In genomic region chr1:24501371-24502167, GRCh38 we compare ENCODE assay signal across 8 cellular contexts. TPM values are rescaled to one million over a fixed set of nuclear protein-coding genes. Genes with fewer than 3 reads are reported as not detected.
DNase-seq lines count a peak whose midpoint lies in the region; ATAC-seq, FAIRE-seq and TF ChIP-seq lines count a peak whose summit lies in the region.

No MANE protein-coding gene starts in this region.

- H2AFZ ChIP-seq in astrocyte (ENCODE audit: low read depth, low read length) (peak overlapping the region; percentile 88), HepG2 (ENCODE audit: low read length) (peak overlapping the region; percentile 5)

- TF ChIP-seq POLR2A in HepG2 (IDR thresholded peaks at IDR 0.05; ENCODE audit: insufficient read depth in 1 of 2, low read depth in 2 of 2, low read length in 2 of 2) (no peak), thyroid gland (IDR thresholded peaks at IDR 0.05) (no peak)

- H3K27me3 ChIP-seq in astrocyte (ENCODE audit: insufficient read depth, low read length) (no peaks in the 10 kb centered on the region), HepG2 (ENCODE audit: control insufficient read depth in 1 of 2, insufficient read depth in 2 of 2, low read length in 2 of 2) (no peaks in the 10 kb centered on the region; a peak in 1 of 5 replicates), thyroid gland (no peaks in the 10 kb centered on the region)

- intact Hi-C loops in HepG2 (cut with micrococcal nuclease; ENCODE audit: unreplicated experiment): loop anchor here (5.0 to 10.0 kb wide), 2 partner anchors 56 to 87 kb away; partner anchors contain the start of genes NCMAP, NIPAL3 and STPG1
- intact Hi-C loops in thyroid gland (cut with DNase I): no loop called here

- no peaks in the 10 kb centered on the region for H4K20me1 ChIP-seq in astrocyte (ENCODE audit: insufficient read depth, low read length)
- no peaks in the 10 kb centered on the region for H4K20me1 ChIP-seq in HepG2 (ENCODE audit: insufficient read depth, low read length)

- BruUV-seq in HepG2 (replicated peaks; lab: Mats Ljungman, UMichigan): TSS peak; percentile 85

- peak overlapping the region; percentile 78 for H3K4me3 ChIP-seq in astrocyte (ENCODE audit: insufficient read depth, low read depth, low read length)
- peak overlapping the region; percentile 71 to 84 (median 79) for H3K4me3 ChIP-seq in HepG2 (replicated peaks in 1 of 3; ENCODE audit: insufficient read depth in 1 of 3, low read depth in 2 of 3, low read length in 3 of 3)
- peak overlapping the region in 2 of 3 donors; percentile 72 to 83 for H3K4me3 ChIP-seq in thyroid gland (replicated peaks in 1 of 3)

- TF ChIP-seq EP300 in HepG2 (IDR thresholded peaks at IDR 0.05; ENCODE audit: low read depth in 2 of 2, low read length in 2 of 2): no peak
- TF ChIP-seq EP300 in HepG2 (CRISPR knock-in tag; IDR thresholded peaks at IDR 0.05; ENCODE audit: borderline replicate concordance): no peak

- H3K4me2 ChIP-seq in astrocyte (ENCODE audit: low read length): peak overlapping the region; percentile 94
- peak overlapping the region; percentile 100 for H3K4me2 ChIP-seq in HepG2 (ENCODE audit: low read depth, low read length)

- WGBS in HepG2 (ENCODE audit: low lambda C conversion rate): 28% methylated on average over 18 of the region's 20 CpGs
- 45 to 47% methylated on average over 20 of the region's 20 CpGs for WGBS in thyroid gland, 2 donors

- H3K9me3 ChIP-seq in astrocyte (ENCODE audit: insufficient read depth, low read depth, low read length): no peaks in the 10 kb centered on the region
- H3K9me3 ChIP-seq in HepG2 (ENCODE audit: low read length): no peaks in the 10 kb centered on the region
- H3K9me3 ChIP-seq in thyroid gland: no peaks in the 10 kb centered on the region

- POLR2A ChIA-PET in HepG2 (lab: Yijun Ruan, JAX): interaction anchor here (0.7 to 1.9 kb wide), 11 partner anchors 9 to 359 kb away, joined by 3 to 11 read pairs (median 5); partner anchors contain the start of genes IL22RA1 and NIPAL3

- H3K79me2 ChIP-seq in astrocyte (ENCODE audit: insufficient read depth, low read length) (peaks cover 4% of the 10 kb centered on the region), HepG2 (ENCODE audit: insufficient read depth, low read length) (peaks cover 10% of the 10 kb centered on the region)

- H3K4me1 Mint-ChIP-seq in astrocyte (ENCODE audit: low read depth, unreplicated experiment): peaks cover 2% of the 10 kb centered on the region

- TF ChIP-seq CTCF in astrocyte (IDR thresholded peaks at IDR 0.05; ENCODE audit: insufficient read depth, low read depth, low read length) (no peak), HepG2 (CRISPR knock-in tag; IDR thresholded peaks at IDR 0.05) (no peak), thyroid gland (IDR thresholded peaks at IDR 0.05) (no peak)

- H3K4me1 ChIP-seq in astrocyte (ENCODE audit: insufficient read depth, low read length) (peaks cover 11% of the 10 kb centered on the region), HepG2 (ENCODE audit: insufficient read depth, low read length) (peaks cover 38% of the 10 kb centered on the region), thyroid gland (peaks cover 6 to 12% of the 10 kb centered on the region in 2 donors)

- no peaks in the 10 kb centered on the region for H3K9me3 Mint-ChIP-seq in astrocyte (ENCODE audit: unreplicated experiment)

- H3K4me3 Mint-ChIP-seq in astrocyte (ENCODE audit: unreplicated experiment): peak overlapping the region; percentile 89

- no peaks in the 10 kb centered on the region for H3K36me3 ChIP-seq in astrocyte (ENCODE audit: insufficient read depth, low read length)
- H3K36me3 ChIP-seq in HepG2 (replicated peaks in 1 of 2; ENCODE audit: control insufficient read depth in 1 of 2, insufficient read depth in 2 of 2, low read length in 2 of 2): no peaks in the 10 kb centered on the region
- no peaks in the 10 kb centered on the region for H3K36me3 ChIP-seq in thyroid gland

- H3K36me3 Mint-ChIP-seq in astrocyte (ENCODE audit: low read depth, unreplicated experiment): no peaks in the 10 kb centered on the region

- CTCF ChIA-PET in HepG2 (lab: Yijun Ruan, JAX; ENCODE audit: low intra/inter-chr PET ratio, low total read pairs): no interaction called here

- no peak for TF ChIP-seq RAD21 in HepG2 (CRISPR knock-in tag; IDR thresholded peaks at IDR 0.05)

- FAIRE-seq in astrocyte (lab: Jason Lieb, UNC): no peak
- FAIRE-seq in HepG2 (lab: Jason Lieb, UNC): no peak

- H3K27ac Mint-ChIP-seq in astrocyte (ENCODE audit: unreplicated experiment): peak overlapping the region; percentile 56

- in situ Hi-C loops in HepG2 (cut with HindIII; ENCODE audit: extremely low pct_ligation_motif_present, low pct_unique_long_range_greater_than_20kb): no loop called here

- H3K9ac ChIP-seq in astrocyte (ENCODE audit: low read length): peak overlapping the region; percentile 87
- H3K9ac ChIP-seq in HepG2 (ENCODE audit: insufficient read depth, low read depth, low read length): peak overlapping the region; percentile 79

- ATAC-seq in HepG2: peak; percentile 19; the same call in 1 of the 3 replicates

- DNase-seq in activated CD8-positive, alpha-beta memory T cell treated with anti-CD3 and anti-CD28 coated beads for 24 hours: peak; percentile 67
- no peak for DNase-seq in activated CD8-positive, alpha-beta memory T cell treated with anti-CD3 and anti-CD28 coated beads, Interleukin-2, amount 50 U/mL, for 4 hours
- DNase-seq in NCI-H748 (lab: John Stamatoyannopoulos, UW; ENCODE audit: unreplicated experiment): peak; percentile 53
- no peak for DNase-seq in astrocyte (ENCODE audit: low read depth)
- DNase-seq in HepG2 (ENCODE audit: low spot score): no peak
- DNase-seq in thyroid gland: peak; percentile 8 to 16
- DNase-seq in SKM-1 (lab: John Stamatoyannopoulos, UW; ENCODE audit: unreplicated experiment): no peak
- no peak for DNase-seq in DMS 273 treated with DMSO at 0.1 percent for 48 hours (lab: John Stamatoyannopoulos, UW)

- peaks cover 6% of the 10 kb centered on the region for H3K27me3 Mint-ChIP-seq in astrocyte (ENCODE audit: low read depth, unreplicated experiment)

- no peak overlapping the region for H3K27ac ChIP-seq in astrocyte (ENCODE audit: low read depth, low read length)
- H3K27ac ChIP-seq in HepG2 (ENCODE audit: extremely low read length, insufficient read depth, low read length): peak overlapping the region; percentile 93
- peak overlapping the region; percentile 77 to 93 (median 91) for H3K27ac ChIP-seq in thyroid gland

RNA-seq across cellular contexts. Expression of gene RCAN3, which starts 1.1 kb away (rescaled TPM):
- total RNA-seq in astrocyte: 15.4 and 17.7 TPM in 2 replicates
- 13.3 and 13.6 TPM in 2 replicates for total RNA-seq in HepG2 (2016; rRNA removed; fragmentation: Illumina TruSeq; extraction: Trizol)
- 11.1 and 12.8 TPM in 2 replicates for total RNA-seq in HepG2 (2016; cell fraction: cytosol; rRNA removed; fragmentation: Illumina TruSeq; extraction: Trizol; ENCODE audit: low read depth)
- 12.7 and 13.1 TPM in 2 replicates for total RNA-seq in HepG2 (2016; cell fraction: insoluble cytoplasmic fraction; rRNA removed; fragmentation: Illumina TruSeq; extraction: Trizol)
- 11.4 and 12.2 TPM in 2 replicates for total RNA-seq in HepG2 (2016; cell fraction: membrane; rRNA removed; fragmentation: Illumina TruSeq; extraction: Trizol)
- total RNA-seq in HepG2 (2016; cell fraction: nucleus; rRNA removed; fragmentation: Illumina TruSeq; extraction: Trizol): 6.8 and 7.8 TPM in 2 replicates
- 10.9 and 12.2 TPM in 2 replicates for polyA plus RNA-seq in HepG2 (2011; rRNA removed)
- 7.5 and 10.9 TPM in 2 replicates for polyA plus RNA-seq in HepG2 (2011; cell fraction: cytosol; rRNA removed)
- polyA plus RNA-seq in HepG2 (2011; cell fraction: nucleus; rRNA removed): 5.9 and 6.3 TPM in 2 replicates
- polyA plus RNA-seq in HepG2 (2012): 8.9 and 12.1 TPM in 2 replicates
- polyA plus RNA-seq in HepG2 (2016; cell fraction: cytosol; fragmentation: Illumina TruSeq; extraction: Trizol; ENCODE audit: low read depth): 5.1 and 5.8 TPM in 2 replicates
- 11.8 and 14.0 TPM in 2 replicates for polyA plus RNA-seq in HepG2 (2016; cell fraction: insoluble cytoplasmic fraction; fragmentation: Illumina TruSeq; extraction: Trizol; ENCODE audit: low read depth)
- 9.8 and 11.1 TPM in 2 replicates for polyA plus RNA-seq in HepG2 (2016; cell fraction: membrane; fragmentation: Illumina TruSeq; extraction: Trizol; ENCODE audit: low read depth)
- polyA plus RNA-seq in HepG2 (2016; cell fraction: nucleus; fragmentation: Illumina TruSeq; extraction: Trizol; ENCODE audit: insufficient read depth, low read depth): 11.0 and 12.1 TPM in 2 replicates
- 5.6 and 20.2 TPM in 2 replicates for polyA minus RNA-seq in HepG2 (2011; rRNA and poly(A)+ RNA removed; ENCODE audit: low replicate concordance)
- 12.3 and 12.5 TPM in 2 replicates for polyA minus RNA-seq in HepG2 (2011; cell fraction: cytosol; rRNA and poly(A)+ RNA removed)
- polyA minus RNA-seq in HepG2 (2011; cell fraction: nucleus; rRNA and poly(A)+ RNA removed): 4.2 and 8.7 TPM in 2 replicates
- 10 to 100 TPM; 25.6 to 37.9 (median 35.2) TPM for total RNA-seq in thyroid gland

RNA-seq across cellular contexts. Expression of gene NCMAP, which starts 54.3 kb away (rescaled TPM):
- not detected in 2 replicates for total RNA-seq in astrocyte
- total RNA-seq in HepG2 (2016; rRNA removed; fragmentation: Illumina TruSeq; extraction: Trizol): 2.7 and 2.9 TPM in 2 replicates
- total RNA-seq in HepG2 (2016; cell fraction: cytosol; rRNA removed; fragmentation: Illumina TruSeq; extraction: Trizol; ENCODE audit: low read depth): 1.1 and 1.7 TPM in 2 replicates
- 2.5 and 2.7 TPM in 2 replicates for total RNA-seq in HepG2 (2016; cell fraction: insoluble cytoplasmic fraction; rRNA removed; fragmentation: Illumina TruSeq; extraction: Trizol)
- 3.6 and 4.1 TPM in 2 replicates for total RNA-seq in HepG2 (2016; cell fraction: membrane; rRNA removed; fragmentation: Illumina TruSeq; extraction: Trizol)
- total RNA-seq in HepG2 (2016; cell fraction: nucleus; rRNA removed; fragmentation: Illumina TruSeq; extraction: Trizol): 1.3 and 1.7 TPM in 2 replicates
- 20.0 and 22.0 TPM in 2 replicates for polyA plus RNA-seq in HepG2 (2011; rRNA removed)
- polyA plus RNA-seq in HepG2 (2011; cell fraction: cytosol; rRNA removed): 16.3 and 22.0 TPM in 2 replicates
- 6.2 and 8.2 TPM in 2 replicates for polyA plus RNA-seq in HepG2 (2011; cell fraction: nucleus; rRNA removed)
- 9.9 and 19.2 TPM in 2 replicates for polyA plus RNA-seq in HepG2 (2012)
- polyA plus RNA-seq in HepG2 (2016; cell fraction: cytosol; fragmentation: Illumina TruSeq; extraction: Trizol; ENCODE audit: low read depth): 1.1 and 1.6 TPM in 2 replicates
- polyA plus RNA-seq in HepG2 (2016; cell fraction: insoluble cytoplasmic fraction; fragmentation: Illumina TruSeq; extraction: Trizol; ENCODE audit: low read depth): 2.0 and 2.2 TPM in 2 replicates
- polyA plus RNA-seq in HepG2 (2016; cell fraction: membrane; fragmentation: Illumina TruSeq; extraction: Trizol; ENCODE audit: low read depth): 2.3 and 3.2 TPM in 2 replicates
- polyA plus RNA-seq in HepG2 (2016; cell fraction: nucleus; fragmentation: Illumina TruSeq; extraction: Trizol; ENCODE audit: insufficient read depth, low read depth): 2.1 and 2.3 TPM in 2 replicates
- polyA minus RNA-seq in HepG2 (2011; rRNA and poly(A)+ RNA removed; ENCODE audit: low replicate concordance): 28.8 TPM in 1 of 2 replicates, not detected in the other
- polyA minus RNA-seq in HepG2 (2011; cell fraction: cytosol; rRNA and poly(A)+ RNA removed): 13.1 and 18.4 TPM in 2 replicates
- 6.2 and 9.0 TPM in 2 replicates for polyA minus RNA-seq in HepG2 (2011; cell fraction: nucleus; rRNA and poly(A)+ RNA removed)
- 1 to 10 TPM; 2.8 to 9.4 (median 7.3) TPM for total RNA-seq in thyroid gland

Comparison
In these comparisons a context has a peak if more than half of its experiments do, and no peak if none do; other contexts are left out.
1. DNase-seq: peak in activated CD8-positive, alpha-beta memory T cell treated with anti-CD3 and anti-CD28 coated beads for 24 hours (single experiment), NCI-H748 (single experiment) and thyroid gland (2 of 2); none in activated CD8-positive, alpha-beta memory T cell treated with anti-CD3 and anti-CD28 coated beads, Interleukin-2, amount 50 U/mL, for 4 hours (single experiment), astrocyte (single experiment), HepG2 (single experiment), SKM-1 (single experiment) and DMS 273 treated with DMSO at 0.1 percent for 48 hours (single experiment).
2. Peak in every context shown above with its lines, with median percentiles within 50 percentile points of each other: H3K4me3 ChIP-seq.